ENCODE assay signal across 1 cellular context in the genomic region with DNA sequence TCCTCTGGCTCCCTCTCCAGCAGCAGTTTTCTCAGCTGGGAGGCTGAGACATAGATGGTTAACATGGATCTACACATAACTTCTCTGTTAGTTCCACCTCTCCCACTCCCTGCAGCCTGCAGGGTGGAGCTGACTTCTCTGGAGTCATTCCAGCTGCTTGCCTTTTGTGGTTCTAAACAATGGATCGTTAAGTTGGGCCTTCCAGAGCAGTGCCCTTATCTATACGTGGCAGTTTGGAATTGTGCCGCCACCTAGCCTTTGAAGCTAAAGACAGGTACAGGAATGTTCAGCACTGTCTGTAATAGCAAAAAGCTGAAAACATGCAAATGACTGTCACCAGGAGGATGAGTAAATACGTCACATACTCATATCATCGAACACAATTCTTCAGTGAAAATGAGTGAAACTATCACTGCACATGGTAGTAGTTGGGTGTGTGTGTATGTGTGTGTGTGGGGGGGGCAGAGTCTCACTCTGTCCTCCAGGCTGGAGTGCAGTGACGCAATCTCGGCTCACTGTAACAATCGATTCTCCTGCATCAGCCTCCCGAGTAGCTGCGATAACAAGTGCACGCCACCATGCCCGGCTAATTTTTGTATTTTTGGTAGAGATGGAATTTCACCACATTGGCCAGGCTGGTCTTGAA.
A peak's percentile ranks its signal among the peaks of the same experiment; 100 is the strongest.
TF ChIP-seq lines count a peak whose summit lies in the region.

No MANE protein-coding gene starts in this region.

TF ChIP-seq in HepG2, 621 proteins besides CTCF, POLR2A, EP300 and RAD21 (continued from another document and continues in another):
- TF ChIP-seq ZNF460 (CRISPR knock-in tag; IDR thresholded peaks at IDR 0.05; ENCODE audit: borderline replicate concordance), result peak; percentile 100
- peak; percentile 80 for TF ChIP-seq PHF21A (CRISPR knock-in tag; IDR thresholded peaks at IDR 0.05)
- TF ChIP-seq CC2D1A (CRISPR knock-in tag; IDR thresholded peaks at IDR 0.05), result 0 out of 2 replicates have a peak, but pooled peaks have one; percentile 87
- peak; percentile 86; the same call in 1 of the 2 replicates for TF ChIP-seq CHD4 (IDR thresholded peaks at IDR 0.05; ENCODE audit: borderline replicate concordance, low read length)
- TF ChIP-seq GATAD1 (CRISPR knock-in tag; IDR thresholded peaks at IDR 0.05), result peak; percentile 11; the same call in 1 of the 2 replicates
- TF ChIP-seq ZMYM3 (CRISPR knock-in tag; IDR thresholded peaks at IDR 0.05), result peak; percentile 100
- TF ChIP-seq ZNF121 (CRISPR knock-in tag; IDR thresholded peaks at IDR 0.05), result peak; percentile 73
- TF ChIP-seq CBX5 (CRISPR knock-in tag; IDR thresholded peaks at IDR 0.05; ENCODE audit: borderline replicate concordance), result peak; percentile 94
- TF ChIP-seq STAT5B (CRISPR knock-in tag; IDR thresholded peaks at IDR 0.05), result no peak
- TF ChIP-seq THRA (CRISPR knock-in tag; IDR thresholded peaks at IDR 0.05; ENCODE audit: borderline replicate concordance), result peak; percentile 14; the same call in 1 of the 2 replicates
- peak; percentile 89; the same call in 1 of the 2 replicates for TF ChIP-seq ZNF556 (CRISPR knock-in tag; IDR thresholded peaks at IDR 0.05; ENCODE audit: borderline replicate concordance)
- peak; percentile 72 for TF ChIP-seq FOXA3 (CRISPR knock-in tag; IDR thresholded peaks at IDR 0.05)
- TF ChIP-seq ZNF772 (CRISPR knock-in tag; IDR thresholded peaks at IDR 0.05), result peak; percentile 85
- TF ChIP-seq ZNF792 (CRISPR knock-in tag; IDR thresholded peaks at IDR 0.05), result peak; percentile 36; the same call in 1 of the 2 replicates
- TF ChIP-seq ZNF124 (CRISPR knock-in tag; IDR thresholded peaks at IDR 0.05), result 0 out of 2 replicates have a peak, but pooled peaks have one; percentile 63
- TF ChIP-seq, protein P1, sequence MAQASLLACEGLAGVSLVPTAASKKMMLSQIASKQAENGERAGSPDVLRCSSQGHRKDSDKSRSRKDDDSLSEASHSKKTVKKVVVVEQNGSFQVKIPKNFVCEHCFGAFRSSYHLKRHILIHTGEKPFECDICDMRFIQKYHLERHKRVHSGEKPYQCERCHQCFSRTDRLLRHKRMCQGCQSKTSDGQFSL (CRISPR knock-in tag; IDR thresholded peaks at IDR 0.05), result peak; percentile 99
- TF ChIP-seq SRF (IDR thresholded peaks at IDR 0.05; ENCODE audit: low read depth, low read length), result peak; percentile 85
- no peak for TF ChIP-seq KDM6A (CRISPR knock-in tag; IDR thresholded peaks at IDR 0.05; ENCODE audit: low read depth)
- TF ChIP-seq POGK (CRISPR knock-in tag; conservative IDR thresholded peaks at IDR 0.05), result 0 out of 2 replicates have a peak, but pooled peaks have one; percentile 65
- 0 out of 2 replicates have a peak, but pooled peaks have one; percentile 19 for TF ChIP-seq ETV6 (CRISPR knock-in tag; conservative IDR thresholded peaks at IDR 0.05)
- peak; percentile 69 for TF ChIP-seq ZNF770 (CRISPR knock-in tag; IDR thresholded peaks at IDR 0.05)
- 0 out of 2 replicates have a peak, but pooled peaks have one; percentile 21 for TF ChIP-seq NFKB2 (CRISPR knock-in tag; IDR thresholded peaks at IDR 0.05; ENCODE audit: borderline replicate concordance)
- 0 out of 2 replicates have a peak, but pooled peaks have one; percentile 52 for TF ChIP-seq ZNF782 (CRISPR knock-in tag; IDR thresholded peaks at IDR 0.05; ENCODE audit: borderline replicate concordance)
- TF ChIP-seq U2AF2 (IDR thresholded peaks at IDR 0.05; ENCODE audit: low read depth, low read length), result no peak
- TF ChIP-seq NR2C2 (CRISPR knock-in tag; IDR thresholded peaks at IDR 0.05; ENCODE audit: borderline replicate concordance), result peak; percentile 56; the same call in 1 of the 2 replicates
- peak; percentile 57; the same call in 1 of the 2 replicates for TF ChIP-seq GABPB1 (CRISPR knock-in tag; IDR thresholded peaks at IDR 0.05)
- TF ChIP-seq ARNT2 (CRISPR knock-in tag; IDR thresholded peaks at IDR 0.05; ENCODE audit: low read depth), result peak; percentile 77; the same call in 1 of the 2 replicates
- TF ChIP-seq ZNF337 (CRISPR knock-in tag; IDR thresholded peaks at IDR 0.05; ENCODE audit: borderline replicate concordance, low read depth), result no peak
- TF ChIP-seq ZNF547 (CRISPR knock-in tag; IDR thresholded peaks at IDR 0.05), result peak; percentile 38; the same call in 1 of the 2 replicates
- TF ChIP-seq ZNF749 (CRISPR knock-in tag; IDR thresholded peaks at IDR 0.05; ENCODE audit: borderline replicate concordance), result peak; percentile 93; the same call in 1 of the 2 replicates
- peak; percentile 97 for TF ChIP-seq ZMYM2 (CRISPR knock-in tag; IDR thresholded peaks at IDR 0.05)
- TF ChIP-seq MYNN (CRISPR knock-in tag; IDR thresholded peaks at IDR 0.05; ENCODE audit: low read depth), result no peak; the same call in 1 of the 2 replicates
- peak; percentile 51 for TF ChIP-seq HNF4A (CRISPR knock-in tag; IDR thresholded peaks at IDR 0.05)
- TF ChIP-seq LCORL (IDR thresholded peaks at IDR 0.05), result no peak
- peak; percentile 28; the same call in 1 of the 2 replicates for TF ChIP-seq LCORL (CRISPR knock-in tag; IDR thresholded peaks at IDR 0.05)
- no peak for TF ChIP-seq ZNF562 (CRISPR knock-in tag; IDR thresholded peaks at IDR 0.05; ENCODE audit: borderline replicate concordance)
- peak; percentile 86 for TF ChIP-seq ZNF350 (CRISPR knock-in tag; IDR thresholded peaks at IDR 0.05; ENCODE audit: borderline replicate concordance, low read depth)
- TF ChIP-seq MXD3 (CRISPR knock-in tag; IDR thresholded peaks at IDR 0.05), result 0 out of 2 replicates have a peak, but pooled peaks have one; percentile 18
- TF ChIP-seq HMGXB3 (CRISPR knock-in tag; IDR thresholded peaks at IDR 0.05; ENCODE audit: borderline replicate concordance), result no peak; the same call in 1 of the 2 replicates
- TF ChIP-seq SRSF4 (IDR thresholded peaks at IDR 0.05; ENCODE audit: low read depth, low read length, poor library complexity, severe bottlenecking), result no peak
- TF ChIP-seq SOX5 (CRISPR knock-in tag; IDR thresholded peaks at IDR 0.05; ENCODE audit: borderline replicate concordance), result peak; percentile 97
- TF ChIP-seq, protein P2, sequence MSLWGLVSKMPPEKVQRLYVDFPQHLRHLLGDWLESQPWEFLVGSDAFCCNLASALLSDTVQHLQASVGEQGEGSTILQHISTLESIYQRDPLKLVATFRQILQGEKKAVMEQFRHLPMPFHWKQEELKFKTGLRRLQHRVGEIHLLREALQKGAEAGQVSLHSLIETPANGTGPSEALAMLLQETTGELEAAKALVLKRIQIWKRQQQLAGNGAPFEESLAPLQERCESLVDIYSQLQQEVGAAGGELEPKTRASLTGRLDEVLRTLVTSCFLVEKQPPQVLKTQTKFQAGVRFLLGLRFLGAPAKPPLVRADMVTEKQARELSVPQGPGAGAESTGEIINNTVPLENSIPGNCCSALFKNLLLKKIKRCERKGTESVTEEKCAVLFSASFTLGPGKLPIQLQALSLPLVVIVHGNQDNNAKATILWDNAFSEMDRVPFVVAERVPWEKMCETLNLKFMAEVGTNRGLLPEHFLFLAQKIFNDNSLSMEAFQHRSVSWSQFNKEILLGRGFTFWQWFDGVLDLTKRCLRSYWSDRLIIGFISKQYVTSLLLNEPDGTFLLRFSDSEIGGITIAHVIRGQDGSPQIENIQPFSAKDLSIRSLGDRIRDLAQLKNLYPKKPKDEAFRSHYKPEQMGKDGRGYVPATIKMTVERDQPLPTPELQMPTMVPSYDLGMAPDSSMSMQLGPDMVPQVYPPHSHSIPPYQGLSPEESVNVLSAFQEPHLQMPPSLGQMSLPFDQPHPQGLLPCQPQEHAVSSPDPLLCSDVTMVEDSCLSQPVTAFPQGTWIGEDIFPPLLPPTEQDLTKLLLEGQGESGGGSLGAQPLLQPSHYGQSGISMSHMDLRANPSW (CRISPR knock-in tag; IDR thresholded peaks at IDR 0.05; ENCODE audit: borderline replicate concordance), result peak; percentile 80; the same call in 1 of the 2 replicates
- no peak for TF ChIP-seq TEF (CRISPR knock-in tag; IDR thresholded peaks at IDR 0.05)
- TF ChIP-seq HCFC1 (IDR thresholded peaks at IDR 0.05; ENCODE audit: low read depth, low read length), result no peak
- TF ChIP-seq, protein P3, sequence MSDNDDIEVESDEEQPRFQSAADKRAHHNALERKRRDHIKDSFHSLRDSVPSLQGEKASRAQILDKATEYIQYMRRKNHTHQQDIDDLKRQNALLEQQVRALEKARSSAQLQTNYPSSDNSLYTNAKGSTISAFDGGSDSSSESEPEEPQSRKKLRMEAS (IDR thresholded peaks at IDR 0.05), result peak; percentile 59; the same call in 1 of the 2 replicates
- TF ChIP-seq YEATS4 (CRISPR knock-in tag; IDR thresholded peaks at IDR 0.05; ENCODE audit: borderline replicate concordance), result peak; percentile 26; the same call in 1 of the 2 replicates
- no peak for TF ChIP-seq MED8 (CRISPR knock-in tag; IDR thresholded peaks at IDR 0.05; ENCODE audit: insufficient replicate concordance)
- peak; percentile 70; the same call in 1 of the 2 replicates for TF ChIP-seq ZBTB20 (CRISPR knock-in tag; IDR thresholded peaks at IDR 0.05; ENCODE audit: borderline replicate concordance, low read depth)
- TF ChIP-seq ZSCAN31 (CRISPR knock-in tag; IDR thresholded peaks at IDR 0.05; ENCODE audit: low read depth), result peak; percentile 51; the same call in 1 of the 2 replicates
